In genomic region chr9:122347348-122348287, GRCh38 we compare ENCODE assay signal across 8 cellular contexts. TPM values are rescaled to one million over a fixed set of nuclear protein-coding genes. Genes with fewer than 3 reads are reported as not detected.
A peak's percentile ranks its signal among the peaks of the same experiment; 100 is the strongest.
DNase-seq lines count a peak whose midpoint lies in the region; ATAC-seq, FAIRE-seq and TF ChIP-seq lines count a peak whose summit lies in the region.

No MANE protein-coding gene starts in this region.

- H2AFZ ChIP-seq in PC-3 (ENCODE audit: low read length): peak overlapping the region; percentile 91

- ATAC-seq in PC-3 (peak; percentile 64), HG02759 (IDR thresholded peaks at IDR 0.05; ENCODE audit: unreplicated experiment) (no peak), GM18502 (IDR thresholded peaks at IDR 0.05; ENCODE audit: poor library complexity, unreplicated experiment) (no peak)

- H3K36me3 ChIP-seq in PC-3 (ENCODE audit: low read depth, low read length) (no peaks in the 10 kb centered on the region), colonic mucosa (no peaks in the 10 kb centered on the region)

- intact Hi-C loops in PC-3 (cut with micrococcal nuclease) (no loop called here), colonic mucosa (cut with DNase I) (no loop called here)

- CTCF ChIA-PET in PC-3 (lab: Charles Lee): no interaction called here

- 0 out of 2 replicates have a peak overlapping the region, but pooled peaks have one; percentile 11 for H3K27ac ChIP-seq in PC-3 (ENCODE audit: low read length)
- H3K27ac ChIP-seq in colonic mucosa: peak overlapping the region; percentile 61

- H3F3A ChIP-seq in PC-3 (ENCODE audit: low read length, unreplicated experiment): no peaks in the 10 kb centered on the region

- H3K4me1 ChIP-seq in PC-3 (ENCODE audit: insufficient read depth, low read length) (peaks cover 10% of the 10 kb centered on the region; the same call in 1 of the 2 replicates), colonic mucosa (peaks cover 7% of the 10 kb centered on the region), mononuclear cell (ENCODE audit: insufficient read depth, low read length) (peaks cover 14% of the 10 kb centered on the region)

- no peaks in the 10 kb centered on the region for H4K20me1 ChIP-seq in PC-3 (ENCODE audit: low read length)

- no peaks in the 10 kb centered on the region for H3K27me3 ChIP-seq in PC-3 (ENCODE audit: low read length)
- H3K27me3 ChIP-seq in colonic mucosa: no peaks in the 10 kb centered on the region
- peaks cover 15% of the 10 kb centered on the region for H3K27me3 ChIP-seq in mononuclear cell (ENCODE audit: insufficient read depth, low read length)

- H3K4me3 ChIP-seq in PC-3 (ENCODE audit: low read length) (peak overlapping the region; percentile 64), colonic mucosa (peak overlapping the region; percentile 40), mononuclear cell (ENCODE audit: low read length) (peak overlapping the region; percentile 25)

- TF ChIP-seq CTCF in PC-3 (conservative IDR thresholded peaks at IDR 0.05; ENCODE audit: low read depth, low read length) (no peak), colonic mucosa (IDR thresholded peaks at IDR 0.05) (no peak)

- H3K9me2 ChIP-seq in PC-3 (replicated peaks; ENCODE audit: low read length): no peaks in the 10 kb centered on the region

- POLR2A ChIA-PET in PC-3 (lab: Charles Lee; ENCODE audit: unreplicated experiment): interaction anchor here (0.6 kb wide), 1 partner anchor 12 kb away, joined by 3 read pairs; no protein-coding TSS in a partner anchor

- peak; percentile 86 for FAIRE-seq in G401.6 (lab: Jason Lieb, UNC)

- DNase-seq in PC-3 (peak; percentile 61), colonic mucosa (peak; percentile 81), putamen (ENCODE audit: low spot score) (no peak), D341Med (ENCODE audit: low spot score) (no peak)

- peak overlapping the region; percentile 81 for H3K4me2 ChIP-seq in PC-3 (ENCODE audit: low read length)

- H3K79me2 ChIP-seq in PC-3 (ENCODE audit: low read length): no peaks in the 10 kb centered on the region

- no peaks in the 10 kb centered on the region for H3K9me3 ChIP-seq in PC-3 (ENCODE audit: low read length)
- H3K9me3 ChIP-seq in colonic mucosa: no peaks in the 10 kb centered on the region
- no peaks in the 10 kb centered on the region for H3K9me3 ChIP-seq in mononuclear cell (ENCODE audit: low read depth, low read length)

- H3K9ac ChIP-seq in PC-3 (ENCODE audit: low read length): peak overlapping the region; percentile 72
- H3K9ac ChIP-seq in colonic mucosa (ENCODE audit: low read depth in 2 of 2, low read length in 2 of 2): peak overlapping the region; percentile 71 to 72

- BruUV-seq in PC-3 (replicated peaks; lab: Mats Ljungman, UMichigan): no TSS peak

RNA-seq across cellular contexts. Expression of gene PTGS1, which starts 23.2 kb away (rescaled TPM):
- 0.44 and 0.86 TPM in 2 replicates for total RNA-seq in PC-3 (2014; rRNA removed)
- total RNA-seq in colonic mucosa: 10 to 100 TPM in 1 of 2 donors, 1 to 10 TPM in 1; 6.2 to 26.7 TPM
- 28.3 TPM for total RNA-seq in mononuclear cell

Comparison
In these comparisons a context has a peak if more than half of its experiments do, and no peak if none do; other contexts are left out.
1. DNase-seq: peak in PC-3 (single experiment) and colonic mucosa (single experiment); none in putamen (single experiment) and D341Med (single experiment).
2. Peak in every context shown above with its lines, with median percentiles within 50 percentile points of each other: H3K4me3 ChIP-seq.